In the genomic region with DNA sequence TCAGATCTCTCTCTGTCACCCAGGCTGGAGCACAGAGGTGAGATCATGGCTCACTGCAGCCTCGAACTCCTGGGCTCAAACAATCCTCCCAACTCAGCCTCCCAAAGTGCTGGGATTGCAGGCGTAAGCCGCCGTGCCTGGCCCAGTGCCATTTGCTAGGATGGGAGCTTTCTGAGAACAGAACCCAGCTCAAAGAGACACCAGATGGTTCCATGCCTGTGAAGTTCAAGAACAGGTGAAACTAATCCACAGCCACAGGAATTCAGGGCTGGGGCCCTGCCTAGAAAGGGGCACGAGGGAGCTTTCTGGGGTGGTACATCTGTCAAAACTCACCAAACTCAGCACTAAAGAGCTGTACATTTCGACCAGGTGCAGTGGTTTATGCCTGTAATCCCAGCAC, we compare ENCODE assay signal across 17 cellular contexts. TPM values are rescaled to one million over a fixed set of nuclear protein-coding genes. Genes with fewer than 3 reads are reported as not detected.
"Had no signal": no experiment of that assay in that cellular context is flagged by ENCODE, and none has a peak within 500 bp of the region (broad histone marks: within the 10 kb centered on the region; RNA-seq: fewer than 3 reads in every experiment).

No MANE protein-coding gene starts in this region.

- DNase-seq: activated CD4-positive, alpha-beta T cell treated with anti-CD3 and anti-CD28 coated beads for 4 hours; activated CD8-positive, alpha-beta memory T cell treated with anti-CD3 and anti-CD28 coated beads, Interleukin-2, amount 50 U/mL, for 48 hours; activated CD8-positive, alpha-beta T cell treated with anti-CD3 and anti-CD28 coated beads, Interleukin-2, amount 10 ng/mL, durations not matched to agents 7 days and 5 days; activated naive CD4-positive, alpha-beta T cell treated with anti-CD3 and anti-CD28 coated beads, Interleukin-2, amount 50 U/mL, for 16 hours; activated naive CD8-positive, alpha-beta T cell treated with anti-CD3 and anti-CD28 coated beads, Interleukin-2, amount 10 ng/mL, durations not matched to agents 7 days and 5 days; activated T-cell treated with anti-CD3 and anti-CD28 coated beads, Interleukin-2, amount 50 U/mL, for 1 hour; adrenal gland; anterior cingulate cortex; cerebellar nuclear complex; MM.1S; NCI-H146; NCI-H2029; NCI-H446; NCI-H774; SHP77 had no signal

- ATAC-seq: activated CD4-positive, CD25-positive, alpha-beta regulatory T cell treated with anti-CD3 and anti-CD28 coated beads, Interleukin-2, amount 50 U/mL, for 24 hours; activated CD8-positive, alpha-beta T cell treated with anti-CD3 and anti-CD28 coated beads, Interleukin-2, amount 10 ng/mL, durations not matched to agents 7 days and 5 days had no signal

RNA-seq across cellular contexts. Expression of a gene that starts 4.2 kb away (rescaled TPM):
- total RNA-seq: cardiac septum had no signal
